8 cellular contexts compared by ENCODE assay signal in the genomic region with DNA sequence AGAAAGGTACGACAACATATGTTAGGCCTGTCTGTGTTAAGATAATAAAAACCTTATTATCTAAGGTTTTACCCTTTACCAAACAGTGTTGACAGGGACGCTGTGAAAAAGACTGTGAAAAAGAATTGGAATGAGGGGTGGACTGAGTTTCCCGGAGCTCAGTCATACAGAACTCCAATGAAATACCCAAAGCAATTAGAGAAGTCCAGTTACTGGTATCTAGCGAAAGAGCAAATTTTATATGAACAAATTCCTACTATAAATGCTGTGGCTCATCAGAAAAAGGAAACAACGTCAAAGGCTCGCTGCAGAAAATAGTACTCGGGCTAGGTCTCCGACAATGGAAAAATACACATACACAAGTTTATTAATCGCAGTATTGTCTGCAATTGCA. TPM values are rescaled to one million over a fixed set of nuclear protein-coding genes. Genes with fewer than 3 reads are reported as not detected.
DNase-seq lines count a peak whose midpoint lies in the region; ATAC-seq lines count a peak whose summit lies in the region.

No MANE protein-coding gene starts in this region.

- peak overlapping the region; percentile 100 for H3K4me3 Mint-ChIP-seq in central memory CD8-positive, alpha-beta T cell

- no peaks in the 10 kb centered on the region for H3K27me3 Mint-ChIP-seq in central memory CD8-positive, alpha-beta T cell

- peak; percentile 12 for ATAC-seq in GM18858 (IDR thresholded peaks at IDR 0.05; ENCODE audit: unreplicated experiment)
- ATAC-seq in central memory CD8-positive, alpha-beta T cell (replicated peaks; ENCODE audit: extremely low read depth, poor library complexity, severe bottlenecking), result no peak

- H3K9ac ChIP-seq in HUES48 (ENCODE audit: low read depth, low read length) (peak overlapping the region; percentile 94), mucosa of rectum (ENCODE audit: low read depth in 1 of 2, low read length in 2 of 2) (peak overlapping the region; percentile 85 to 99)

- no peaks in the 10 kb centered on the region for H3K9me3 Mint-ChIP-seq in central memory CD8-positive, alpha-beta T cell

- H3K36me3 ChIP-seq in HUES48 (ENCODE audit: control insufficient read depth, insufficient read depth, low read length), result peaks cover 15% of the 10 kb centered on the region; the same call in 1 of the 2 replicates
- H3K36me3 ChIP-seq in mucosa of rectum (ENCODE audit: control insufficient read depth in 2 of 2, insufficient read depth in 2 of 2, low read length in 2 of 2), result peaks cover 0 to 2% of the 10 kb centered on the region in 2 donors

- peak overlapping the region; percentile 99 for H3K27ac Mint-ChIP-seq in central memory CD8-positive, alpha-beta T cell (ENCODE audit: low read depth)

- H3K4me1 ChIP-seq in HUES48 (ENCODE audit: control insufficient read depth, insufficient read depth, low read length) (peaks cover 4% of the 10 kb centered on the region; the same call in 1 of the 2 replicates), mucosa of rectum (ENCODE audit: control insufficient read depth in 2 of 2, insufficient read depth in 2 of 2, low read length in 2 of 2) (peaks cover 12 to 14% of the 10 kb centered on the region in 2 donors)

- H3K4me3 ChIP-seq in HUES48 (ENCODE audit: low read depth, low read length) (peak overlapping the region; percentile 86), mucosa of rectum (ENCODE audit: low read length in 2 of 2) (peak overlapping the region; percentile 84 to 100)

- no peaks in the 10 kb centered on the region for H3K27me3 ChIP-seq in HUES48 (ENCODE audit: control insufficient read depth, insufficient read depth, low read length)
- no peaks in the 10 kb centered on the region for H3K27me3 ChIP-seq in mucosa of rectum (ENCODE audit: control insufficient read depth in 2 of 2, insufficient read depth in 2 of 2, low read length in 2 of 2)

- DNase-seq in central memory CD8-positive, alpha-beta T cell (ENCODE audit: low spot score in 2 of 2), result no peak
- DNase-seq in foreskin melanocyte (no peak), NCI-H187 treated with DMSO at 0.1 percent for 48 hours (lab: John Stamatoyannopoulos, UW) (no peak), ureter (ENCODE audit: low spot score) (no peak)
- DNase-seq in activated CD8-positive, alpha-beta memory T cell treated with anti-CD3 and anti-CD28 coated beads, Interleukin-2, amount 50 U/mL, for 4 hours, result no peak

- peaks cover 29% of the 10 kb centered on the region for H3K36me3 Mint-ChIP-seq in central memory CD8-positive, alpha-beta T cell (ENCODE audit: insufficient read depth)

- H3K4me1 Mint-ChIP-seq in central memory CD8-positive, alpha-beta T cell, result peaks cover 43% of the 10 kb centered on the region

- H3K27ac ChIP-seq in HUES48 (ENCODE audit: low read depth, low read length) (peak overlapping the region; percentile 65), mucosa of rectum (ENCODE audit: low read depth in 2 of 2, low read length in 2 of 2) (peak overlapping the region; percentile 89 to 97)

- H3K9me3 ChIP-seq in HUES48 (ENCODE audit: control insufficient read depth, insufficient read depth, low read length) (no peaks in the 10 kb centered on the region), mucosa of rectum (ENCODE audit: control insufficient read depth in 2 of 2, low read length in 2 of 2) (no peaks in the 10 kb centered on the region)

RNA-seq across cellular contexts. Expression of gene RBBP5, which starts 0.7 kb away (rescaled TPM):
- 13.7 TPM for total RNA-seq in ureter

RNA-seq across cellular contexts. Expression of gene TMEM81, which starts 38.2 kb away (rescaled TPM):
- 1.5 TPM for total RNA-seq in ureter
